8 cellular contexts compared by ENCODE assay signal in genomic region chr11:2699531-2700414, GRCh38. TPM values are rescaled to one million over a fixed set of nuclear protein-coding genes. Genes with fewer than 3 reads are reported as not detected.
DNase-seq lines count a peak whose midpoint lies in the region; ATAC-seq, FAIRE-seq and TF ChIP-seq lines count a peak whose summit lies in the region.

TSS of gene KCNQ1OT1 (minus strand) at chr11:2699994.

- peak; percentile 85 for TF ChIP-seq POLR2A in breast epithelium (IDR thresholded peaks at IDR 0.05)

- H3K9me3 ChIP-seq in breast epithelium, result no peaks in the 10 kb centered on the region
- H3K9me3 ChIP-seq in small intestine (ENCODE audit: control insufficient read depth, low read depth), result no peaks in the 10 kb centered on the region

- ATAC-seq in GM18520 (IDR thresholded peaks at IDR 0.05; ENCODE audit: unreplicated experiment) (peak; percentile 69), HG03060 (IDR thresholded peaks at IDR 0.05; ENCODE audit: low read depth, unreplicated experiment) (peak; percentile 51)

- H3K27me3 ChIP-seq in breast epithelium (no peaks in the 10 kb centered on the region), small intestine (ENCODE audit: control insufficient read depth in 2 of 2, insufficient read depth in 2 of 2, low read length in 2 of 2) (no peaks in the 10 kb centered on the region)

- H3K4me3 ChIP-seq in breast epithelium (peak within 1 kb of the TSS; percentile 64 to 74 (median 72)), small intestine (ENCODE audit: low read depth in 1 of 2, low read length in 2 of 2) (peak within 1 kb of the TSS; percentile 46 to 75)

- H3K4me1 ChIP-seq in breast epithelium, result no peaks in the 10 kb centered on the region
- H3K4me1 ChIP-seq in small intestine (ENCODE audit: control insufficient read depth in 2 of 2, insufficient read depth in 1 of 2, low read depth in 1 of 2, low read length in 1 of 2), result peaks cover 0 to 3% of the 10 kb centered on the region in 2 donors

- H3K27ac ChIP-seq in VCaP, result peak within 1 kb of the TSS; percentile 87
- peak within 1 kb of the TSS; percentile 88 to 98 for H3K27ac ChIP-seq in breast epithelium
- H3K27ac ChIP-seq in small intestine (ENCODE audit: low read depth in 1 of 2, low read length in 1 of 2), result peak within 1 kb of the TSS; percentile 88 to 89

- TF ChIP-seq CTCF in VCaP (conservative IDR thresholded peaks at IDR 0.05) (no peak), breast epithelium (IDR thresholded peaks at IDR 0.05) (no peak)

- intact Hi-C loops in breast epithelium (cut with DNase I; ENCODE audit: low total_unique reads), result loop anchor here (5.0 to 10.0 kb wide), 2 partner anchors 148 to 185 kb away; partner anchors contain the start of gene CDKN1C

- DNase-seq in A172 (ENCODE audit: low spot score) (peak; percentile 88), NCI-H2107 (lab: John Stamatoyannopoulos, UW) (peak; percentile 32), breast epithelium (ENCODE audit: low spot score in 2 of 2) (peak; percentile 91 to 94), iPS-NIHi7 (ENCODE audit: extremely low spot score) (peak; percentile 89), small intestine (peak; percentile 92)

- H3K36me3 ChIP-seq in breast epithelium, result no peaks in the 10 kb centered on the region
- no peaks in the 10 kb centered on the region for H3K36me3 ChIP-seq in small intestine (ENCODE audit: control insufficient read depth in 2 of 2, insufficient read depth in 2 of 2, low read length in 2 of 2)

- no peak for FAIRE-seq in small intestine (lab: Jason Lieb, UNC)

- WGBS in small intestine, 3 donors, result 49 to 53% (median 51%) methylated on average over 81 to 98 of the region's 98 CpGs

RNA-seq across cellular contexts. Expression of gene KCNQ1OT1, which starts in this region (rescaled TPM):
- 0.81 and 1.1 TPM in 2 replicates for total RNA-seq in A172 (2014; rRNA removed; shearing (Covaris generic))
- 1 to 10 TPM; 2.1 to 5.3 (median 3.6) TPM for total RNA-seq in breast epithelium
- polyA plus RNA-seq in small intestine, result under 1 TPM; under 0.01 to 0.22 (median under 0.01) TPM

Comparison
In these comparisons a context has a peak if more than half of its experiments do, and no peak if none do; other contexts are left out.
1. Peak in every context shown above with its lines: DNase-seq, ATAC-seq, H3K4me3 ChIP-seq and H3K27ac ChIP-seq.
2. Peak in DNase-seq, H3K4me3 ChIP-seq and H3K27ac ChIP-seq in small intestine; RNA of the gene not detected or under 1 TPM.
3. DNase-seq: peak in every context shown above with its lines; median percentile 92 in breast epithelium; 92 in small intestine; 89 in iPS-NIHi7; 88 in A172; 32 in NCI-H2107.